In the genomic region with DNA sequence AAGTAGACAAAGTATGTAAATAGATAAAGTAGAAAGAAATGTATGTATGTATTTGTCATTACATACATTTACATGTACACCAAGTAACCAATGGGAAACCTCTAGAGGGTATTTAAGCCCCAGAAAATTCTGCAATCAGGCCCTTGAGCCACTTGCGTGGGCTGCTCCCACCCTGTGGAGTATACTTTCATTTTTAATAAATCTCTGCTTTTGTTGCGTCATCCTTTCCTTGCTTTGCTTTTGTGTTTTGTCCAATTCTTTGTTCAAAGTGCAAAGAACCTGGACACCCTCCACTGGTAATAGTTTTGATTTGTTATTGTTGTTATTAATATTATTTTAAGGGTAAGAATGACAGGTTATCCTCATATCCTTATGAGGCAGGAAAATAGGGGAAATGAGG, we compare ENCODE assay signal across 26 cellular contexts. TPM values are rescaled to one million over a fixed set of nuclear protein-coding genes. Genes with fewer than 3 reads are reported as not detected.
"Had no signal": no experiment of that assay in that cellular context is flagged by ENCODE, and none has a peak within 500 bp of the region (broad histone marks: within the 10 kb centered on the region; RNA-seq: fewer than 3 reads in every experiment).

No MANE protein-coding gene starts in this region.

- H3K4me3 ChIP-seq: MG63, SJSA1, SK-N-MC had no signal

- DNase-seq: Karpas-422; KG1; MG63; NCI-H1092; NCI-H1105 treated with DMSO at 0.1 percent for 48 hours; NCI-H1417 treated with DMSO at 0.1 percent for 48 hours; NCI-H146; NCI-H1694 treated with DMSO at 0.1 percent for 48 hours; NCI-H1930; NCI-H2081; NCI-H2107; NCI-H2227 treated with DMSO at 0.1 percent for 48 hours; NCI-H446; NCI-H510A; NCI-H524 treated with DMSO at 0.1 percent for 48 hours; NCI-H69; NCI-H774; NK-92 treated with Interleukin-12 subunit alpha and Interleukin-12 subunit beta, amount 100 ng/mL, for 24 hours; PC-3; SIG-M5 had no signal

- H3K36me3 ChIP-seq: MG63, SJSA1 had no signal

- H3K27me3 ChIP-seq: MG63, SJSA1 had no signal

- ATAC-seq: Panc1, PC-3 had no signal

- H3K27ac ChIP-seq: RWPE1, SJSA1, SK-N-MC had no signal

- H3K4me1 ChIP-seq: SJSA1 had no signal

- H3K9me3 ChIP-seq: MG63, SJSA1 had no signal

RNA-seq across cellular contexts. Expression of gene CAPS2, which starts 21.8 kb away (rescaled TPM):
- total RNA-seq: OCI-LY7 had no signal

RNA-seq across cellular contexts. Expression of gene GLIPR1L1, which starts 26.2 kb away (rescaled TPM):
- total RNA-seq: HT1080, OCI-LY7, PC-3, SJSA1 had no signal
